ENCODE assay signal across 34 cellular contexts in the genomic region with DNA sequence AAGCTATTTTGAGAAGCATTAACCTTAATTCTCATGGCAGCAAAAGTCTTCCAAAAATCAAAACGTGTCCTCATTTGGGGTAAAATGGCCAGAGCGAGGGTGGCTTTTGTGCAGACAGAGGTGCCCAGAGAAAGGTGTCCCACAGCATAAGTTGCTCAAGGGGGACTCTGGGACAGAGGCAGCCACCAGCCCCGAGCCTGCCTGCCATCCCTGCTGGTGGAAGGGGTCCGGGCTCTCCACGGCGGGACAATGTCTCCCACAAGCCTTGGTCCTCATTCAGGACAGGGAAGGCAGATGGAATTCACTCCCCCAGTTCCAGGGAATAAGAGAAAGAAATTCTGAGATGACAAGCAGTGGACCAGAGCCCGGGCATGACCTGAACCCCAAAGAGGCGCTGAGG. TPM values are rescaled to one million over a fixed set of nuclear protein-coding genes. Genes with fewer than 3 reads are reported as not detected.
"Had no signal": no experiment of that assay in that cellular context is flagged by ENCODE, and none has a peak within 500 bp of the region (broad histone marks: within the 10 kb centered on the region; RNA-seq: fewer than 3 reads in every experiment).

No MANE protein-coding gene starts in this region.

- H3K4me1 ChIP-seq: breast epithelium, colonic mucosa, foreskin keratinocyte, heart left ventricle, left lung, lower lobe of right lung, prostate gland, sigmoid colon, tibial artery had no signal

- H3K4me3 Mint-ChIP-seq: activated CD4-positive, alpha-beta memory T cell treated with anti-CD3 and anti-CD28 coated beads, Interleukin-2, amount 10 ng/mL, durations not matched to agents 7 days and 5 days; activated CD4-positive, alpha-beta T cell treated with anti-CD3 and anti-CD28 coated beads, Interleukin-2, amount 10 ng/mL, durations not matched to agents 7 days and 5 days; activated T-cell treated with anti-CD3 and anti-CD28 coated beads, Interleukin-2, amount 50 U/mL, for 24 hours; central memory CD8-positive, alpha-beta T cell; immature natural killer cell; natural killer cell treated with Interleukin-12 subunit alpha and Interleukin-12 subunit beta and Interleukin-15 and Interleukin-18, amount 100 ng/mL, for 72 hours; stimulated activated effector memory CD8-positive, alpha-beta T cell treated with anti-CD3 and anti-CD28 coated beads, Interleukin-12 subunit alpha, Interleukin-12 subunit beta, amount 100 ng/mL, for 72 hours; stimulated activated naive CD8-positive, alpha-beta T cell treated with anti-CD3 and anti-CD28 coated beads, Interleukin-15, Interleukin-2, amounts not matched to agents 100 ng/mL and 50 ng/mL, for 24 hours; T-helper 17 cell; WTC11 had no signal

- H3K36me3 ChIP-seq: breast epithelium, colonic mucosa, esophagus muscularis mucosa, heart left ventricle, left lung, lower lobe of right lung, neutrophil, ovary, prostate gland, sigmoid colon, tibial artery had no signal

- ATAC-seq: foreskin keratinocyte; heart left ventricle; left lung; lower lobe of right lung; mucosa of descending colon; natural killer cell treated with Interleukin-12 subunit alpha and Interleukin-12 subunit beta and Interleukin-15 and Interleukin-18, amount 100 ng/mL, for 72 hours; stimulated activated effector memory CD8-positive, alpha-beta T cell treated with anti-CD3 and anti-CD28 coated beads, Interleukin-12 subunit alpha, Interleukin-12 subunit beta, amount 100 ng/mL, for 72 hours; T-helper 17 cell; WTC11 had no signal

- H3K4me1 Mint-ChIP-seq: activated CD4-positive, alpha-beta memory T cell treated with anti-CD3 and anti-CD28 coated beads, Interleukin-2, amount 10 ng/mL, durations not matched to agents 7 days and 5 days; activated CD4-positive, alpha-beta T cell treated with anti-CD3 and anti-CD28 coated beads, Interleukin-2, amount 10 ng/mL, durations not matched to agents 7 days and 5 days; central memory CD8-positive, alpha-beta T cell; immature natural killer cell; stimulated activated effector memory CD8-positive, alpha-beta T cell treated with anti-CD3 and anti-CD28 coated beads, Interleukin-12 subunit alpha, Interleukin-12 subunit beta, amount 100 ng/mL, for 72 hours; T-helper 17 cell; WTC11 had no signal

- H3K27me3 ChIP-seq: colonic mucosa, ovary had no signal

- DNase-seq: activated CD4-positive, alpha-beta memory T cell treated with anti-CD3 and anti-CD28 coated beads, Interleukin-2, amount 10 ng/mL, durations not matched to agents 7 days and 5 days; activated CD4-positive, alpha-beta T cell treated with anti-CD3 and anti-CD28 coated beads for 1 hour; activated CD4-positive, alpha-beta T cell treated with anti-CD3 and anti-CD28 coated beads, Interleukin-2, amount 10 ng/mL, durations not matched to agents 7 days and 5 days; activated CD8-positive, alpha-beta memory T cell treated with anti-CD3 and anti-CD28 coated beads, Interleukin-2, amount 50 U/mL, for 48 hours; activated gamma-delta T cell treated with Interleukin-2 at 50 U/mL for 16 hours; activated naive CD4-positive, alpha-beta T cell treated with anti-CD3 and anti-CD28 coated beads, Interleukin-2, amount 50 U/mL, for 16 hours; activated T-cell treated with anti-CD3 and anti-CD28 coated beads, Interleukin-2, amount 50 U/mL, for 24 hours; amniotic stem cell; colonic mucosa; foreskin keratinocyte; heart left ventricle; immature natural killer cell; lower lobe of right lung; mesenchymal stem cell; retina; sigmoid colon; small intestine; stimulated activated CD4-positive, alpha-beta T cell treated with anti-CD3 and anti-CD28 coated beads, Interleukin-4, amount 100 ng/mL, for 24 hours; T-helper 17 cell; tibial artery had no signal

- FAIRE-seq: small intestine, urothelium cell line had no signal

- H3K9me3 ChIP-seq: colonic mucosa, mucosa of descending colon, neutrophil, ovary, prostate gland had no signal

- H3K9me3 Mint-ChIP-seq: activated CD4-positive, alpha-beta memory T cell treated with anti-CD3 and anti-CD28 coated beads, Interleukin-2, amount 10 ng/mL, durations not matched to agents 7 days and 5 days; central memory CD8-positive, alpha-beta T cell; natural killer cell treated with Interleukin-12 subunit alpha and Interleukin-12 subunit beta and Interleukin-15 and Interleukin-18, amount 100 ng/mL, for 72 hours; stimulated activated effector memory CD8-positive, alpha-beta T cell treated with anti-CD3 and anti-CD28 coated beads, Interleukin-12 subunit alpha, Interleukin-12 subunit beta, amount 100 ng/mL, for 72 hours; stimulated activated naive CD8-positive, alpha-beta T cell treated with anti-CD3 and anti-CD28 coated beads, Interleukin-15, Interleukin-2, amounts not matched to agents 100 ng/mL and 50 ng/mL, for 24 hours; WTC11 had no signal

- H3K27me3 Mint-ChIP-seq: activated CD4-positive, alpha-beta memory T cell treated with anti-CD3 and anti-CD28 coated beads, Interleukin-2, amount 10 ng/mL, durations not matched to agents 7 days and 5 days; activated CD4-positive, alpha-beta T cell treated with anti-CD3 and anti-CD28 coated beads, Interleukin-2, amount 10 ng/mL, durations not matched to agents 7 days and 5 days had no signal

- H3K27ac ChIP-seq: breast epithelium, colonic mucosa, foreskin keratinocyte, heart left ventricle, left lung, lower lobe of right lung, neutrophil, ovary, prostate gland, tibial artery had no signal

- H3K4me3 ChIP-seq: breast epithelium, colonic mucosa, esophagus muscularis mucosa, heart left ventricle, left lung, lower lobe of right lung, mucosa of descending colon, ovary, prostate gland, sigmoid colon, tibial artery had no signal

- H3K27ac Mint-ChIP-seq: activated CD4-positive, alpha-beta memory T cell treated with anti-CD3 and anti-CD28 coated beads, Interleukin-2, amount 10 ng/mL, durations not matched to agents 7 days and 5 days; activated CD4-positive, alpha-beta T cell treated with anti-CD3 and anti-CD28 coated beads, Interleukin-2, amount 10 ng/mL, durations not matched to agents 7 days and 5 days; activated T-cell treated with anti-CD3 and anti-CD28 coated beads, Interleukin-2, amount 50 U/mL, for 24 hours; immature natural killer cell; natural killer cell treated with Interleukin-12 subunit alpha and Interleukin-12 subunit beta and Interleukin-15 and Interleukin-18, amount 100 ng/mL, for 72 hours; stimulated activated effector memory CD8-positive, alpha-beta T cell treated with anti-CD3 and anti-CD28 coated beads, Interleukin-12 subunit alpha, Interleukin-12 subunit beta, amount 100 ng/mL, for 72 hours; stimulated activated naive CD8-positive, alpha-beta T cell treated with anti-CD3 and anti-CD28 coated beads, Interleukin-15, Interleukin-2, amounts not matched to agents 100 ng/mL and 50 ng/mL, for 24 hours; T-helper 17 cell had no signal

- H3K36me3 Mint-ChIP-seq: immature natural killer cell; natural killer cell treated with Interleukin-12 subunit alpha and Interleukin-12 subunit beta and Interleukin-15 and Interleukin-18, amount 100 ng/mL, for 72 hours; stimulated activated effector memory CD8-positive, alpha-beta T cell treated with anti-CD3 and anti-CD28 coated beads, Interleukin-12 subunit alpha, Interleukin-12 subunit beta, amount 100 ng/mL, for 72 hours; WTC11 had no signal

RNA-seq across cellular contexts. Expression of a gene that starts 12.6 kb away (rescaled TPM):
- total RNA-seq: activated CD4-positive, alpha-beta memory T cell treated with anti-CD3 and anti-CD28 coated beads, Interleukin-2, amount 10 ng/mL, durations not matched to agents 7 days and 5 days; activated CD4-positive, alpha-beta T cell treated with anti-CD3 and anti-CD28 coated beads, Interleukin-2, amount 10 ng/mL, durations not matched to agents 7 days and 5 days; myocyte; natural killer cell treated with Interleukin-12 subunit alpha and Interleukin-12 subunit beta and Interleukin-15 and Interleukin-18, amount 100 ng/mL, for 72 hours had no signal
- polyA plus RNA-seq: immature natural killer cell had no signal
